In the genomic region with DNA sequence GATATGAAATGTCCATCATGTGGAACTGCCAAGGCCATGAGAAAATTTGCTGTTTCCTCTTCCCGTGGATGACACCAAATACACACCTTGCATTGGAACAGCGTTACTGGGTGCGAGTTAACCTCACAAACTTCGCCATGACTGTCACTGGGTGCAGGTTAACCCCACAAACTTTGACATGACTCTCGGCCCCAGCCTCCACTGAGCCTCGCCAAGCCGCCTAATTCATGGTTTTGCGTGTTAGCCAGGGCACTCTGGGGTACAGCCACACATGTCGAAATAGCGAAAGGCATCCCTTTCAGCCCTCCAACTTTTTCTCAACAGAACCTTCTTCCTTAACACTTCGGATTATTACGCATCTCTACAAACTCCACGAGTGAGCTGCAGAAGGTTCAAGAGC, we compare ENCODE assay signal across 8 cellular contexts. TPM values are rescaled to one million over a fixed set of nuclear protein-coding genes. Genes with fewer than 3 reads are reported as not detected.
DNase-seq lines count a peak whose midpoint lies in the region; ATAC-seq and TF ChIP-seq lines count a peak whose summit lies in the region.

No MANE protein-coding gene starts in this region.

- CTCF ChIA-PET in WTC11 (lab: Charles Lee) = interaction anchor here (2.2 kb wide), 1 partner anchor 11 kb away, joined by 12 read pairs; a partner anchor contains a TSS

- peak overlapping the region; percentile 86 for H3K4me2 ChIP-seq in smooth muscle cell

- H4K20me1 ChIP-seq in smooth muscle cell (ENCODE audit: low read depth) = peaks cover 9% of the 10 kb centered on the region

- no peak for DNase-seq in activated CD4-positive, alpha-beta T cell treated with anti-CD3 and anti-CD28 coated beads, Interleukin-2, amount 10 ng/mL, durations not matched to agents 24 days and 14 days
- no peak for DNase-seq in activated CD4-positive, alpha-beta T cell treated with anti-CD3 and anti-CD28 coated beads, Interleukin-2, amount 50 U/mL, for 48 hours
- DNase-seq in WTC11 (ENCODE audit: low spot score) (no peak), fibroblast of pulmonary artery (ENCODE audit: low read depth) (no peak), smooth muscle cell (lab: John Stamatoyannopoulos, UW; ENCODE audit: unreplicated experiment) (no peak), GOT3 (lab: John Stamatoyannopoulos, UW) (no peak), H4 (ENCODE audit: low spot score) (no peak)

- no peak overlapping the region for H3K27ac ChIP-seq in smooth muscle cell (ENCODE audit: low read depth)

- intact Hi-C loops in activated CD4-positive, alpha-beta T cell treated with anti-CD3 and anti-CD28 coated beads, Interleukin-2, amount 10 ng/mL, durations not matched to agents 24 days and 14 days (cut with micrococcal nuclease) = loop anchor here (5.0 kb wide), 2 partner anchors 139 to 196 kb away; a partner anchor contains a TSS

- H3K4me3 Mint-ChIP-seq in activated CD4-positive, alpha-beta T cell treated with anti-CD3 and anti-CD28 coated beads, Interleukin-2, amount 10 ng/mL, durations not matched to agents 24 days and 14 days = peak overlapping the region; percentile 86
- peak overlapping the region; percentile 70 for H3K4me3 Mint-ChIP-seq in WTC11

- no peak for ATAC-seq in WTC11
- no peak for ATAC-seq in GM18502 (IDR thresholded peaks at IDR 0.05; ENCODE audit: poor library complexity, unreplicated experiment)

- no peaks in the 10 kb centered on the region for H3K9me3 Mint-ChIP-seq in activated CD4-positive, alpha-beta T cell treated with anti-CD3 and anti-CD28 coated beads, Interleukin-2, amount 10 ng/mL, durations not matched to agents 24 days and 14 days
- H3K9me3 Mint-ChIP-seq in WTC11 = no peaks in the 10 kb centered on the region

- no peaks in the 10 kb centered on the region for H3K36me3 ChIP-seq in smooth muscle cell (ENCODE audit: low read depth)

- no peaks in the 10 kb centered on the region for H3K9me3 ChIP-seq in smooth muscle cell (replicated peaks; ENCODE audit: low read depth)

- 95% methylated on average over 13 of the region's 13 CpGs for WGBS in smooth muscle cell (ENCODE audit: low lambda C conversion rate)

- H3K27ac Mint-ChIP-seq in activated CD4-positive, alpha-beta T cell treated with anti-CD3 and anti-CD28 coated beads, Interleukin-2, amount 10 ng/mL, durations not matched to agents 24 days and 14 days = no peak overlapping the region
- H3K27ac Mint-ChIP-seq in WTC11 = no peak overlapping the region

- H3K4me3 ChIP-seq in fibroblast of pulmonary artery (replicated peaks; ENCODE audit: low read depth, low read length) (peak overlapping the region; percentile 57), smooth muscle cell (peak overlapping the region; percentile 87)

- H3K27me3 Mint-ChIP-seq in activated CD4-positive, alpha-beta T cell treated with anti-CD3 and anti-CD28 coated beads, Interleukin-2, amount 10 ng/mL, durations not matched to agents 24 days and 14 days = no peaks in the 10 kb centered on the region
- H3K27me3 Mint-ChIP-seq in WTC11 (ENCODE audit: low read depth) = no peaks in the 10 kb centered on the region

- peaks cover 17% of the 10 kb centered on the region for H3K79me2 ChIP-seq in smooth muscle cell (ENCODE audit: low read depth)

- H3K4me1 ChIP-seq in smooth muscle cell (ENCODE audit: low read depth) = peaks cover 10% of the 10 kb centered on the region

- POLR2A ChIA-PET in WTC11 (lab: Charles Lee) = no interaction called here

- TF ChIP-seq CTCF in WTC11 (IDR thresholded peaks at IDR 0.05) (no peak), fibroblast of pulmonary artery (IDR thresholded peaks at IDR 0.05; ENCODE audit: low read length, missing control alignments) (no peak), smooth muscle cell (IDR thresholded peaks at IDR 0.05; ENCODE audit: borderline replicate concordance, insufficient read depth, poor library complexity, severe bottlenecking) (no peak)

- H3K27me3 ChIP-seq in smooth muscle cell (ENCODE audit: low read depth) = no peaks in the 10 kb centered on the region

- peaks cover 24% of the 10 kb centered on the region for H3K4me1 Mint-ChIP-seq in activated CD4-positive, alpha-beta T cell treated with anti-CD3 and anti-CD28 coated beads, Interleukin-2, amount 10 ng/mL, durations not matched to agents 24 days and 14 days
- peaks cover 6% of the 10 kb centered on the region for H3K4me1 Mint-ChIP-seq in WTC11

- no peaks in the 10 kb centered on the region for H3F3A ChIP-seq in smooth muscle cell (ENCODE audit: low read depth)

- H2AFZ ChIP-seq in smooth muscle cell (ENCODE audit: low read depth) = no peak overlapping the region

- H3K9ac ChIP-seq in smooth muscle cell (ENCODE audit: low read depth) = no peak overlapping the region

- H3K36me3 Mint-ChIP-seq in activated CD4-positive, alpha-beta T cell treated with anti-CD3 and anti-CD28 coated beads, Interleukin-2, amount 10 ng/mL, durations not matched to agents 24 days and 14 days (ENCODE audit: low read depth) = peaks cover 21% of the 10 kb centered on the region
- no peaks in the 10 kb centered on the region for H3K36me3 Mint-ChIP-seq in WTC11

TF ChIP-seq in WTC11, 78 proteins besides CTCF, POLR2A, EP300 and RAD21:
- TF ChIP-seq PRRX2 (CRISPR knock-in tag; IDR thresholded peaks at IDR 0.05) (no peak), MYBL2 (CRISPR knock-in tag; IDR thresholded peaks at IDR 0.05) (no peak), ZBTB21 (CRISPR knock-in tag; IDR thresholded peaks at IDR 0.05; ENCODE audit: borderline replicate concordance) (no peak), GRHL2 (CRISPR knock-in tag; IDR thresholded peaks at IDR 0.05; ENCODE audit: insufficient replicate concordance, severe bottlenecking) (no peak), ZNF396 (CRISPR knock-in tag; IDR thresholded peaks at IDR 0.05; ENCODE audit: borderline replicate concordance) (no peak), CBFB (CRISPR knock-in tag; IDR thresholded peaks at IDR 0.05; ENCODE audit: low read depth) (no peak), FOXJ3 (CRISPR knock-in tag; IDR thresholded peaks at IDR 0.05; ENCODE audit: borderline replicate concordance) (no peak), ZNF416 (CRISPR knock-in tag; IDR thresholded peaks at IDR 0.05) (no peak), KAT7 (CRISPR knock-in tag; IDR thresholded peaks at IDR 0.05; ENCODE audit: borderline replicate concordance) (no peak), TEAD1 (CRISPR knock-in tag; IDR thresholded peaks at IDR 0.05) (no peak), SP1 (CRISPR knock-in tag; conservative IDR thresholded peaks at IDR 0.05) (no peak)
- TF ChIP-seq, protein P1, sequence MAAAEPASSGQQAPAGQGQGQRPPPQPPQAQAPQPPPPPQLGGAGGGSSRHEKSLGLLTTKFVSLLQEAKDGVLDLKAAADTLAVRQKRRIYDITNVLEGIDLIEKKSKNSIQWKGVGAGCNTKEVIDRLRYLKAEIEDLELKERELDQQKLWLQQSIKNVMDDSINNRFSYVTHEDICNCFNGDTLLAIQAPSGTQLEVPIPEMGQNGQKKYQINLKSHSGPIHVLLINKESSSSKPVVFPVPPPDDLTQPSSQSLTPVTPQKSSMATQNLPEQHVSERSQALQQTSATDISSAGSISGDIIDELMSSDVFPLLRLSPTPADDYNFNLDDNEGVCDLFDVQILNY (CRISPR knock-in tag; IDR thresholded peaks at IDR 0.05) = no peak
- TF ChIP-seq, protein P2, sequence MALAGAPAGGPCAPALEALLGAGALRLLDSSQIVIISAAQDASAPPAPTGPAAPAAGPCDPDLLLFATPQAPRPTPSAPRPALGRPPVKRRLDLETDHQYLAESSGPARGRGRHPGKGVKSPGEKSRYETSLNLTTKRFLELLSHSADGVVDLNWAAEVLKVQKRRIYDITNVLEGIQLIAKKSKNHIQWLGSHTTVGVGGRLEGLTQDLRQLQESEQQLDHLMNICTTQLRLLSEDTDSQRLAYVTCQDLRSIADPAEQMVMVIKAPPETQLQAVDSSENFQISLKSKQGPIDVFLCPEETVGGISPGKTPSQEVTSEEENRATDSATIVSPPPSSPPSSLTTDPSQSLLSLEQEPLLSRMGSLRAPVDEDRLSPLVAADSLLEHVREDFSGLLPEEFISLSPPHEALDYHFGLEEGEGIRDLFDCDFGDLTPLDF (CRISPR knock-in tag; IDR thresholded peaks at IDR 0.05) = no peak
- TF ChIP-seq, protein P3, sequence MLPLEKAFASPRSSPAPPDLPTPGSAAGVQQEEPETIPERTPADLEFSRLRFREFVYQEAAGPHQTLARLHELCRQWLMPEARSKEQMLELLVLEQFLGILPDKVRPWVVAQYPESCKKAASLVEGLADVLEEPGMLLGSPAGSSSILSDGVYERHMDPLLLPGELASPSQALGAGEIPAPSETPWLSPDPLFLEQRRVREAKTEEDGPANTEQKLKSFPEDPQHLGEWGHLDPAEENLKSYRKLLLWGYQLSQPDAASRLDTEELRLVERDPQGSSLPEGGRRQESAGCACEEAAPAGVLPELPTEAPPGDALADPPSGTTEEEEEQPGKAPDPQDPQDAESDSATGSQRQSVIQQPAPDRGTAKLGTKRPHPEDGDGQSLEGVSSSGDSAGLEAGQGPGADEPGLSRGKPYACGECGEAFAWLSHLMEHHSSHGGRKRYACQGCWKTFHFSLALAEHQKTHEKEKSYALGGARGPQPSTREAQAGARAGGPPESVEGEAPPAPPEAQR (CRISPR knock-in tag; IDR thresholded peaks at IDR 0.05) = no peak
- TF ChIP-seq, protein P4, sequence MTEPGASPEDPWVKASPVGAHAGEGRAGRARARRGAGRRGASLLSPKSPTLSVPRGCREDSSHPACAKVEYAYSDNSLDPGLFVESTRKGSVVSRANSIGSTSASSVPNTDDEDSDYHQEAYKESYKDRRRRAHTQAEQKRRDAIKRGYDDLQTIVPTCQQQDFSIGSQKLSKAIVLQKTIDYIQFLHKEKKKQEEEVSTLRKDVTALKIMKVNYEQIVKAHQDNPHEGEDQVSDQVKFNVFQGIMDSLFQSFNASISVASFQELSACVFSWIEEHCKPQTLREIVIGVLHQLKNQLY (CRISPR knock-in tag; IDR thresholded peaks at IDR 0.05) = no peak
- TF ChIP-seq, protein P5, sequence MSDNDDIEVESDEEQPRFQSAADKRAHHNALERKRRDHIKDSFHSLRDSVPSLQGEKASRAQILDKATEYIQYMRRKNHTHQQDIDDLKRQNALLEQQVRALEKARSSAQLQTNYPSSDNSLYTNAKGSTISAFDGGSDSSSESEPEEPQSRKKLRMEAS (CRISPR knock-in tag; IDR thresholded peaks at IDR 0.05) = no peak

RNA-seq across cellular contexts. Expression of a gene that starts 10.6 kb away (rescaled TPM):
- total RNA-seq in activated CD4-positive, alpha-beta T cell treated with anti-CD3 and anti-CD28 coated beads, Interleukin-2, amount 10 ng/mL, durations not matched to agents 24 days and 14 days = 54.4 and 57.0 TPM in 2 replicates
- total RNA-seq in WTC11 (2021) (24.8 to 27.8 TPM (median 27.2 TPM) in 3 replicates), smooth muscle cell (27.0 and 38.2 TPM in 2 replicates)
- 35.5 and 36.6 TPM in 2 replicates for polyA plus RNA-seq in smooth muscle cell
- 25.3 and 49.7 TPM in 2 replicates for total RNA-seq in H4 (2014; rRNA removed; shearing (Covaris generic))

RNA-seq across cellular contexts. Expression of a gene that starts 48.3 kb away (rescaled TPM):
- total RNA-seq in activated CD4-positive, alpha-beta T cell treated with anti-CD3 and anti-CD28 coated beads, Interleukin-2, amount 10 ng/mL, durations not matched to agents 24 days and 14 days = 1.8 and 2.0 TPM in 2 replicates
- total RNA-seq in WTC11 (2021) (5.1 to 5.4 TPM (median 5.1 TPM) in 3 replicates), smooth muscle cell (0.63 and 2.7 TPM in 2 replicates)
- 2.3 and 3.3 TPM in 2 replicates for polyA plus RNA-seq in smooth muscle cell
- total RNA-seq in H4 (2014; rRNA removed; shearing (Covaris generic)) = 0.02 and 0.46 TPM in 2 replicates
